Comparison of ENCODE assay signal across 22 cellular contexts in genomic region chr4:103405415-103405814, GRCh38.
DNase-seq lines count a peak whose midpoint lies in the region; ATAC-seq lines count a peak whose summit lies in the region.
"Had no signal": no experiment of that assay in that cellular context is flagged by ENCODE, and none has a peak within 500 bp of the region (broad histone marks: within the 10 kb centered on the region; RNA-seq: fewer than 3 reads in every experiment).

No MANE protein-coding gene starts in this region.

- peak; percentile 57 for ATAC-seq in GM18517 (IDR thresholded peaks at IDR 0.05; ENCODE audit: unreplicated experiment)
- peak; percentile 79 for ATAC-seq in GM21447 (IDR thresholded peaks at IDR 0.05; ENCODE audit: unreplicated experiment)
- ATAC-seq in HG02870 (IDR thresholded peaks at IDR 0.05; ENCODE audit: unreplicated experiment) = peak; percentile 49
- peak; percentile 50 for ATAC-seq in HG03442 (IDR thresholded peaks at IDR 0.05; ENCODE audit: unreplicated experiment)
- ATAC-seq: CD8-positive, alpha-beta T cell; HCT116; PC-3 had no signal

- DNase-seq in RPMI8226 (no peak), NCI-H187 treated with DMSO at 0.1 percent for 48 hours (lab: John Stamatoyannopoulos, UW) (no peak), OCI-M1 (lab: John Stamatoyannopoulos, UW) (no peak), ecto neural progenitor cell (ENCODE audit: low spot score) (no peak)
- DNase-seq: ACHN; activated CD4-positive, alpha-beta T cell treated with anti-CD3 and anti-CD28 coated beads for 1 hour; activated gamma-delta T cell treated with Interleukin-2 at 50 U/mL for 16 hours; aorta; CD8-positive, alpha-beta T cell; DND-41; foreskin fibroblast; kidney glomerular epithelial cell; NCI-H2081; NCI-H524; PC-3; retina; T1000 had no signal
